20 cellular contexts compared by ENCODE assay signal in the genomic region with DNA sequence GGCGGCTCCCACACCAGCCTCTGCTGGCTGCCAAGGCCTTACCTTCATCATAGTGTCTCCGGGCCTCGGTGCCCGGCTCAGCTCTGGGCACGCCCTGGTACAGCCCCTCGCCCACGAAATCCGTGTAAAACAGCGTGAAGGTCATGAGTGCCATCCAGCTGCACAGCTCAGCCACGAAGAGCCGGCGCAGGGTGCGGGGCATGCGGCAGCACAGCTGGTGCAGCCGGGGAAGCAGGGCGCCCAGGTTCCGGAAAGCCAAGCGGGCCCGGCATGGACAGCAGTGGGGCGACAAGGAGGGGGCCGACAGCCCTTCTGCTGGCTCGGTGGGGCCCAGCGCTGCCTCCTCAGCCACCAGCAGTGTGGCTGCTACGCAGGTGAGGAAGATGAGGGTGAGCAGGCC.
"Had no signal": no experiment of that assay in that cellular context is flagged by ENCODE, and none has a peak within 500 bp of the region (broad histone marks: within the 10 kb centered on the region; RNA-seq: fewer than 3 reads in every experiment).

No MANE protein-coding gene starts in this region.

- H3K27ac Mint-ChIP-seq: activated CD4-positive, alpha-beta memory T cell treated with anti-CD3 and anti-CD28 coated beads for 36 hours; activated naive CD8-positive, alpha-beta T cell treated with anti-CD3 and anti-CD28 coated beads for 36 hours; natural killer cell; progenitor cell of endocrine pancreas; T-helper 17 cell had no signal

- H3K4me3 ChIP-seq: sigmoid colon, smooth muscle cell, tibial artery had no signal

- DNase-seq: activated CD4-positive, alpha-beta memory T cell treated with anti-CD3 and anti-CD28 coated beads for 36 hours; activated CD4-positive, alpha-beta T cell treated with anti-CD3 and anti-CD28 coated beads for 48 hours; activated naive CD4-positive, alpha-beta T cell treated with Interleukin-2 at 50 U/mL for 16 hours; activated naive CD8-positive, alpha-beta T cell treated with anti-CD3 and anti-CD28 coated beads for 36 hours; activated T-cell treated with anti-CD3 and anti-CD28 coated beads, Interleukin-2, amount 50 U/mL, for 48 hours; central memory CD4-positive, alpha-beta T cell; effector memory CD4-positive, alpha-beta T cell; foreskin melanocyte; hypothalamus; left cardiac atrium; natural killer cell; retina; sigmoid colon; stimulated activated CD4-positive, alpha-beta T cell treated with anti-CD3 and anti-CD28 coated beads, Interleukin-15, amount 100 ng/mL, for 24 hours; stimulated activated naive CD4-positive, alpha-beta T cell; T-helper 17 cell; tibial artery had no signal

- H3K9me3 Mint-ChIP-seq: activated CD4-positive, alpha-beta memory T cell treated with anti-CD3 and anti-CD28 coated beads for 36 hours; activated naive CD8-positive, alpha-beta T cell treated with anti-CD3 and anti-CD28 coated beads for 36 hours; natural killer cell had no signal

- H3K27me3 Mint-ChIP-seq: activated CD4-positive, alpha-beta memory T cell treated with anti-CD3 and anti-CD28 coated beads for 36 hours; progenitor cell of endocrine pancreas had no signal

- H3K27me3 ChIP-seq: sigmoid colon, tibial artery had no signal

- H3K36me3 ChIP-seq: sigmoid colon, tibial artery had no signal

- H3K36me3 Mint-ChIP-seq: activated CD4-positive, alpha-beta memory T cell treated with anti-CD3 and anti-CD28 coated beads for 36 hours; activated naive CD8-positive, alpha-beta T cell treated with anti-CD3 and anti-CD28 coated beads for 36 hours; natural killer cell had no signal

- H3K27ac ChIP-seq: sigmoid colon, tibial artery had no signal

- H3K9me3 ChIP-seq: sigmoid colon, tibial artery had no signal

- ATAC-seq: esophagus mucosa, left cardiac atrium, natural killer cell, T-helper 17 cell had no signal

- H3K4me3 Mint-ChIP-seq: activated CD4-positive, alpha-beta memory T cell treated with anti-CD3 and anti-CD28 coated beads for 36 hours; activated naive CD8-positive, alpha-beta T cell treated with anti-CD3 and anti-CD28 coated beads for 36 hours; natural killer cell had no signal

- H3K4me2 ChIP-seq: smooth muscle cell had no signal
